ENCODE assay signal across 6 cellular contexts in genomic region chr6:32973934-32974333, GRCh38. TPM values are rescaled to one million over a fixed set of nuclear protein-coding genes. Genes with fewer than 3 reads are reported as not detected.
DNase-seq lines count a peak whose midpoint lies in the region; ATAC-seq and TF ChIP-seq lines count a peak whose summit lies in the region.

No MANE protein-coding gene starts in this region.

- H3K27ac ChIP-seq in left ventricle myocardium inferior (replicated peaks) (peak overlapping the region; percentile 100), mesodermal cell (ENCODE audit: low read depth, low read length, severe bottlenecking) (peak overlapping the region; percentile 80)

- H3K4me3 Mint-ChIP-seq in activated naive CD8-positive, alpha-beta T cell treated with anti-CD3 and anti-CD28 coated beads, Interleukin-2, amount 10 ng/mL, durations not matched to agents 7 days and 5 days, result peak overlapping the region; percentile 89

- no peaks in the 10 kb centered on the region for H3K27me3 Mint-ChIP-seq in activated naive CD8-positive, alpha-beta T cell treated with anti-CD3 and anti-CD28 coated beads, Interleukin-2, amount 10 ng/mL, durations not matched to agents 7 days and 5 days

- H3K9me3 Mint-ChIP-seq in activated naive CD8-positive, alpha-beta T cell treated with anti-CD3 and anti-CD28 coated beads, Interleukin-2, amount 10 ng/mL, durations not matched to agents 7 days and 5 days, result no peaks in the 10 kb centered on the region

- H3K36me3 Mint-ChIP-seq in activated naive CD8-positive, alpha-beta T cell treated with anti-CD3 and anti-CD28 coated beads, Interleukin-2, amount 10 ng/mL, durations not matched to agents 7 days and 5 days, result peaks cover 75% of the 10 kb centered on the region

- intact Hi-C loops in left ventricle myocardium inferior (cut with micrococcal nuclease), result no loop called here
- intact Hi-C loops in Right ventricle myocardium inferior (cut with DNase I), result loop anchor here (5.0 to 10.0 kb wide), 4 partner anchors 137 to 999 kb away; partner anchors contain the start of genes DXO, HSD17B8, RXRB and SLC39A7

- no peak for TF ChIP-seq CTCF in left ventricle myocardium inferior (IDR thresholded peaks at IDR 0.05; ENCODE audit: borderline replicate concordance)

- peaks cover 87% of the 10 kb centered on the region for H3K4me1 ChIP-seq in left ventricle myocardium inferior
- H3K4me1 ChIP-seq in mesodermal cell (ENCODE audit: control insufficient read depth, insufficient read depth, low read length, poor library complexity, severe bottlenecking), result peaks cover 14% of the 10 kb centered on the region

- H3K36me3 ChIP-seq in left ventricle myocardium inferior (peaks cover 69% of the 10 kb centered on the region), mesodermal cell (ENCODE audit: control insufficient read depth, insufficient read depth, low read length) (peaks cover 69% of the 10 kb centered on the region)

- 0% methylated on average over 1 of the region's 4 CpGs; no CpG with 5 or more reads in 1 of the 2 experiments for WGBS in mesodermal cell (ENCODE audit: insufficient coverage in 2 of 2), 2 experiments

- POLR2A ChIA-PET in activated naive CD8-positive, alpha-beta T cell treated with anti-CD3 and anti-CD28 coated beads, Interleukin-2, amount 10 ng/mL, durations not matched to agents 7 days and 5 days (lab: Charles Lee), result interaction anchor here (0.7 to 12.7 kb wide), 13 partner anchors 8 to 276 kb away, joined by 3 to 323 read pairs (median 47); partner anchors contain the start of genes HLA-DMA, HLA-DMB, PSMB8 and PSMB9

- H3K4me3 ChIP-seq in left ventricle myocardium inferior (peak overlapping the region; percentile 100), mesodermal cell (ENCODE audit: extremely low read depth, insufficient read depth, low read length, poor library complexity, severe bottlenecking) (peak overlapping the region; percentile 96)

- no peak for ATAC-seq in Right ventricle myocardium inferior
- no peak for ATAC-seq in activated naive CD8-positive, alpha-beta T cell treated with anti-CD3 and anti-CD28 coated beads, Interleukin-2, amount 10 ng/mL, durations not matched to agents 7 days and 5 days (ENCODE audit: low read depth)

- peak overlapping the region; percentile 94 for H3K27ac Mint-ChIP-seq in activated naive CD8-positive, alpha-beta T cell treated with anti-CD3 and anti-CD28 coated beads, Interleukin-2, amount 10 ng/mL, durations not matched to agents 7 days and 5 days

- H3K9me3 ChIP-seq in left ventricle myocardium inferior (replicated peaks) (no peaks in the 10 kb centered on the region), mesodermal cell (ENCODE audit: control insufficient read depth, low read length) (no peaks in the 10 kb centered on the region)

- no peaks in the 10 kb centered on the region for H3K27me3 ChIP-seq in left ventricle myocardium inferior (ENCODE audit: low read depth)

- H3K4me1 Mint-ChIP-seq in activated naive CD8-positive, alpha-beta T cell treated with anti-CD3 and anti-CD28 coated beads, Interleukin-2, amount 10 ng/mL, durations not matched to agents 7 days and 5 days, result peaks cover 36% of the 10 kb centered on the region

- no peak for DNase-seq in left ventricle myocardium inferior
- no peak for DNase-seq in Right ventricle myocardium inferior (ENCODE audit: missing footprints)
- no peak for DNase-seq in activated naive CD8-positive, alpha-beta T cell treated with anti-CD3 and anti-CD28 coated beads, Interleukin-2, amount 10 ng/mL, durations not matched to agents 7 days and 5 days
- no peak for DNase-seq in NCI-H2081 treated with DMSO at 0.1 percent for 48 hours (lab: John Stamatoyannopoulos, UW)
- no peak for DNase-seq in COR-L47 (lab: John Stamatoyannopoulos, UW)

RNA-seq across cellular contexts. Expression of gene BRD2, which starts 5.5 kb away (rescaled TPM):
- total RNA-seq in left ventricle myocardium inferior (63.4 TPM), Right ventricle myocardium inferior (64.1 TPM)
- 100 to 1,000 TPM; 365 to 371 TPM for total RNA-seq in activated naive CD8-positive, alpha-beta T cell treated with anti-CD3 and anti-CD28 coated beads, Interleukin-2, amount 10 ng/mL, durations not matched to agents 7 days and 5 days
- polyA plus RNA-seq in mesodermal cell (2013, experiment 1 of 2), result 136 TPM
- 136 TPM for polyA plus RNA-seq in mesodermal cell (2013, experiment 2 of 2)

RNA-seq across cellular contexts. Expression of gene HLA-DMA, which starts 21.0 kb away (rescaled TPM):
- total RNA-seq in left ventricle myocardium inferior, result 15.8 TPM
- total RNA-seq in Right ventricle myocardium inferior, result 19.7 TPM
- 10 to 100 TPM; 32.1 to 36.1 TPM for total RNA-seq in activated naive CD8-positive, alpha-beta T cell treated with anti-CD3 and anti-CD28 coated beads, Interleukin-2, amount 10 ng/mL, durations not matched to agents 7 days and 5 days
- polyA plus RNA-seq in mesodermal cell (2013, experiment 1 of 2), result 3.6 TPM
- polyA plus RNA-seq in mesodermal cell (2013, experiment 2 of 2), result 3.3 TPM

RNA-seq across cellular contexts. Expression of gene HLA-DMB, which starts 33.1 kb away (rescaled TPM):
- total RNA-seq in left ventricle myocardium inferior (9.1 TPM), Right ventricle myocardium inferior (8.8 TPM)
- total RNA-seq in activated naive CD8-positive, alpha-beta T cell treated with anti-CD3 and anti-CD28 coated beads, Interleukin-2, amount 10 ng/mL, durations not matched to agents 7 days and 5 days, result 10 to 100 TPM; 14.0 to 14.7 TPM
- polyA plus RNA-seq in mesodermal cell (2013, experiment 1 of 2), result not detected
- polyA plus RNA-seq in mesodermal cell (2013, experiment 2 of 2), result not detected

RNA-seq across cellular contexts. Expression of gene HLA-DOA, which starts 35.5 kb away (rescaled TPM):
- total RNA-seq in left ventricle myocardium inferior, result 1.8 TPM
- 1.5 TPM for total RNA-seq in Right ventricle myocardium inferior
- total RNA-seq in activated naive CD8-positive, alpha-beta T cell treated with anti-CD3 and anti-CD28 coated beads, Interleukin-2, amount 10 ng/mL, durations not matched to agents 7 days and 5 days, result 1 to 10 TPM; 7.5 to 8.3 TPM
- polyA plus RNA-seq in mesodermal cell (2013, experiment 1 of 2), result 0.63 TPM
- polyA plus RNA-seq in mesodermal cell (2013, experiment 2 of 2), result 0.71 TPM
